In the genomic region with DNA sequence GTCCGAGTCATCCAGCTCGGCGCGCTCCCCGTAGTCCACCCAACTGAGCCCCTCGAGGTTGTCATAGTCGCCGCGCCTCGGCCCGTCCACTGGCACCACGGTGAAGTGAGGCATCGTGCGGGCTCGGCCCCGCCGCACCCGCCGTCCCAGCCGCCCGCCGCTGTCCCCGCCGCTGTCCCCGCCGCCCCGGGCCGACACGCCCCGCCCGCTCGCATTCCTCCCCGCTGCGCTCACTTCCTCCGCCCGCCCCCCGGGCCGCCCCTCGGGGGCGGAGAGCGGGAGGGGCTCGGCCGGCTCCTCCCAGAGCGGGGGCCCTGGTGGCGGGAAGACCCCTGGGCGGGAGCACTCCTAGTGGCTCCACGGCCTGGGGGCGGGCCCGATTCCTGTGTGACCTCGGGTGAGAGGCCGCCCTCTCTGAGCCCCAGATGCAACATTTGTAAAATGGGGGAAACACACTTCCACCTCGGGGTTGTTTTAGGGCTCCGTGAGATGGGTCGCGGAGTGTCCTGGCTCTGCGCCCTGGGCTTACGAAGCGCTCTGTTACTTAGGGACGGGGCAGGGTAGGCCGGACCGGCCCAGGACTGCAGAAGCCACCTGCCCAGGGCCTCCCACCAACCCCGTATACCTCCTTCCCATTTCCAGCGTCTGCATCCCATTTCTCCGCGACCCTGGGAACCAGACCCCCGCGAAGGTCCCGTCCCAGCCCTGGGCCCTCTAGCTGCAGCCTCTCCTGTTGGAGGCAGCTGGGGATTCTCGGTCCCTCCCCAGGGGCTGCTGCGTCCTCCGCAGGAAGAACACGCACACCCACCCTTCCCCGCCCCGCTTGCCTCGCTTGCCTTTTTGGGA, we compare ENCODE assay signal across 8 cellular contexts. TPM values are rescaled to one million over a fixed set of nuclear protein-coding genes. Genes with fewer than 3 reads are reported as not detected.
DNase-seq lines count a peak whose midpoint lies in the region; ATAC-seq lines count a peak whose summit lies in the region.

A gene (minus strand): TSS at position 198 of the 846 bp plus-strand sequence. CDS start 84 bp downstream, at position 114.

- ATAC-seq in HG02970 (IDR thresholded peaks at IDR 0.05; ENCODE audit: low FRiP score, unreplicated experiment), result peak; percentile 60

- DNase-seq in DMS153 (lab: John Stamatoyannopoulos, UW), result peak; percentile 54
- no peak for DNase-seq in DMS153 treated with DMSO at 0.1 percent for 48 hours (lab: John Stamatoyannopoulos, UW; ENCODE audit: unreplicated experiment)
- DNase-seq in NCI-H748 treated with DMSO at 0.1 percent for 48 hours (lab: John Stamatoyannopoulos, UW), result peak; percentile 4
- DNase-seq in activated CD8-positive, alpha-beta memory T cell treated with anti-CD3 and anti-CD28 coated beads for 1 hour (ENCODE audit: extremely low read depth in 1 of 2, low read depth in 1 of 2), result peak; percentile 55 to 78
- DNase-seq in effector CD4-positive, alpha-beta T cell, result peak; percentile 84
- DNase-seq in lung microvascular endothelial cell (ENCODE audit: low read depth in 2 of 2), result peak; percentile 71 to 88
- DNase-seq in stimulated activated CD4-positive, alpha-beta T cell treated with anti-CD3 and anti-CD28 coated beads, TNF-alpha, amount 100 ng/mL, for 48 hours (ENCODE audit: low read depth in 3 of 3), result peak; percentile 73 to 85 (median 82)

RNA-seq across cellular contexts. Expression of the gene that starts here (rescaled TPM):
- total RNA-seq in lung microvascular endothelial cell, result 41.2 and 108 TPM in 2 replicates
